In the genomic region with DNA sequence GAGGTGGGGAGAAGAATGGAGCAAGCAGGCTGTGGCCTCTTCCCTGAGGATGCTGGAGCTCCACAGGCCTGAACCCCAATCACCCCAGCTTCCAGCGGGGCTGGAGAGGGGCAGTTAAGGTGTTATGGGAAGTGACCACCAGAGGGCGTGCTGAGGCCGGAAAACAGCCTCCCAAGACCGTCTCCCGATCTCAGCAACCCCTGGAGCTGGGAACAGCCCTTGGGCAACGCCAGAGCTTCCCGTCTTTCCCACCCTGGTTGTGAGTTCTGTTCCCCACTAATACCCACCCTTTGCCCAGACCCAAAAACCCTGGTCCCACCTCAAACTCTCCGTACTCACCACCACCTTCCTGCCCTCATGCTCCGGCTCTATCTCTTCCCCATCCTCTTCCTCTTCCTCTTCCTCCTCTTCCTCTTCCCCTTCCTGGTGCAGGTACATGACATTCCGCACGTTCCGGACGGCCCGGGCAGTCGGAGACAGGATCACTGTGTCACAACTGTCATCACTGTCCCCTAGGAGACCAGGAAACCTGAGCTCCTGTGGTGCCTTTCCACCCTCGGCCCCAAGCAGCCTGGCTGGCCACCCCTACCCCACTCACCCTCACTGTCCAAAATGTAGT, we compare ENCODE assay signal across 1 cellular context.
A peak's percentile ranks its signal among the peaks of the same experiment; 100 is the strongest.
TF ChIP-seq lines count a peak whose summit lies in the region.

No MANE protein-coding gene starts in this region.

TF ChIP-seq in HepG2, 621 proteins besides CTCF, POLR2A, EP300 and RAD21 (continues in another document):
- TF ChIP-seq TFE3 (CRISPR knock-in tag; IDR thresholded peaks at IDR 0.05): peak; percentile 63; the same call in 1 of the 2 replicates
- TF ChIP-seq FOXA1 (IDR thresholded peaks at IDR 0.05): no peak
- TF ChIP-seq FOXA1 (CRISPR knock-in tag; IDR thresholded peaks at IDR 0.05): no peak
- TF ChIP-seq, protein P1, sequence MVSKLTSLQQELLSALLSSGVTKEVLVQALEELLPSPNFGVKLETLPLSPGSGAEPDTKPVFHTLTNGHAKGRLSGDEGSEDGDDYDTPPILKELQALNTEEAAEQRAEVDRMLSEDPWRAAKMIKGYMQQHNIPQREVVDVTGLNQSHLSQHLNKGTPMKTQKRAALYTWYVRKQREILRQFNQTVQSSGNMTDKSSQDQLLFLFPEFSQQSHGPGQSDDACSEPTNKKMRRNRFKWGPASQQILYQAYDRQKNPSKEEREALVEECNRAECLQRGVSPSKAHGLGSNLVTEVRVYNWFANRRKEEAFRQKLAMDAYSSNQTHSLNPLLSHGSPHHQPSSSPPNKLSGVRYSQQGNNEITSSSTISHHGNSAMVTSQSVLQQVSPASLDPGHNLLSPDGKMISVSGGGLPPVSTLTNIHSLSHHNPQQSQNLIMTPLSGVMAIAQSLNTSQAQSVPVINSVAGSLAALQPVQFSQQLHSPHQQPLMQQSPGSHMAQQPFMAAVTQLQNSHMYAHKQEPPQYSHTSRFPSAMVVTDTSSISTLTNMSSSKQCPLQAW (CRISPR knock-in tag; IDR thresholded peaks at IDR 0.05): 0 out of 2 replicates have a peak, but pooled peaks have one; percentile 30
- no peak for TF ChIP-seq ZNF121 (CRISPR knock-in tag; IDR thresholded peaks at IDR 0.05)
- TF ChIP-seq ZNF781 (CRISPR knock-in tag; IDR thresholded peaks at IDR 0.05; ENCODE audit: borderline replicate concordance, not compliant biosample characterization): peak; percentile 43
- TF ChIP-seq REPIN1 (CRISPR knock-in tag; IDR thresholded peaks at IDR 0.05; ENCODE audit: borderline replicate concordance, low read depth): no peak
- TF ChIP-seq ISL2 (CRISPR knock-in tag; IDR thresholded peaks at IDR 0.05): no peak
- TF ChIP-seq ZSCAN31 (CRISPR knock-in tag; IDR thresholded peaks at IDR 0.05; ENCODE audit: low read depth): 0 out of 2 replicates have a peak, but pooled peaks have one; percentile 28
- no peak for TF ChIP-seq JUNB (CRISPR knock-in tag; IDR thresholded peaks at IDR 0.05; ENCODE audit: borderline replicate concordance)
- 0 out of 2 replicates have a peak, but pooled peaks have one; percentile 47 for TF ChIP-seq ZNF274 (CRISPR knock-in tag; IDR thresholded peaks at IDR 0.05)
- TF ChIP-seq ZNF350 (CRISPR knock-in tag; IDR thresholded peaks at IDR 0.05; ENCODE audit: borderline replicate concordance, low read depth): peak; percentile 61
- TF ChIP-seq TOE1 (CRISPR knock-in tag; IDR thresholded peaks at IDR 0.05): no peak
- TF ChIP-seq SOX13 (IDR thresholded peaks at IDR 0.05): no peak
- TF ChIP-seq SOX13 (CRISPR knock-in tag; conservative IDR thresholded peaks at IDR 0.05 in 1 of 2, IDR thresholded peaks at IDR 0.05 in 1 of 2): no peak
- 0 out of 2 replicates have a peak, but pooled peaks have one; percentile 30 for TF ChIP-seq ZNF574 (CRISPR knock-in tag; IDR thresholded peaks at IDR 0.05)
- TF ChIP-seq, protein P2, sequence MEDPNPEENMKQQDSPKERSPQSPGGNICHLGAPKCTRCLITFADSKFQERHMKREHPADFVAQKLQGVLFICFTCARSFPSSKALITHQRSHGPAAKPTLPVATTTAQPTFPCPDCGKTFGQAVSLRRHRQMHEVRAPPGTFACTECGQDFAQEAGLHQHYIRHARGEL (CRISPR knock-in tag; IDR thresholded peaks at IDR 0.05): no peak
- no peak for TF ChIP-seq DR1 (CRISPR knock-in tag; IDR thresholded peaks at IDR 0.05)
- no peak for TF ChIP-seq ZNF513 (CRISPR knock-in tag; conservative IDR thresholded peaks at IDR 0.05)
- TF ChIP-seq FOXJ3 (CRISPR knock-in tag; IDR thresholded peaks at IDR 0.05; ENCODE audit: borderline replicate concordance): no peak
- no peak for TF ChIP-seq ZBTB26 (CRISPR knock-in tag; IDR thresholded peaks at IDR 0.05; ENCODE audit: borderline replicate concordance)
- no peak for TF ChIP-seq PAWR (CRISPR knock-in tag; IDR thresholded peaks at IDR 0.05; ENCODE audit: borderline replicate concordance)
- TF ChIP-seq MAFF (IDR thresholded peaks at IDR 0.05; ENCODE audit: low read depth, low read length): no peak
- TF ChIP-seq, protein P3, sequence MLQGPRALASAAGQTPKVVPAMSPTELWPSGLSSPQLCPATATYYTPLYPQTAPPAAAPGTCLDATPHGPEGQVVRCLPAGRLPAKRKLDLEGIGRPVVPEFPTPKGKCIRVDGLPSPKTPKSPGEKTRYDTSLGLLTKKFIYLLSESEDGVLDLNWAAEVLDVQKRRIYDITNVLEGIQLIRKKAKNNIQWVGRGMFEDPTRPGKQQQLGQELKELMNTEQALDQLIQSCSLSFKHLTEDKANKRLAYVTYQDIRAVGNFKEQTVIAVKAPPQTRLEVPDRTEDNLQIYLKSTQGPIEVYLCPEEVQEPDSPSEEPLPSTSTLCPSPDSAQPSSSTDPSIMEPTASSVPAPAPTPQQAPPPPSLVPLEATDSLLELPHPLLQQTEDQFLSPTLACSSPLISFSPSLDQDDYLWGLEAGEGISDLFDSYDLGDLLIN (CRISPR knock-in tag; IDR thresholded peaks at IDR 0.05; ENCODE audit: borderline replicate concordance): no peak
- no peak for TF ChIP-seq SRY (CRISPR knock-in tag; IDR thresholded peaks at IDR 0.05)
- peak; percentile 74 for TF ChIP-seq SMC3 (IDR thresholded peaks at IDR 0.05; ENCODE audit: low read length)
- TF ChIP-seq ZNF317 (CRISPR knock-in tag; IDR thresholded peaks at IDR 0.05): no peak
- TF ChIP-seq ZNF263 (CRISPR knock-in tag; IDR thresholded peaks at IDR 0.05): no peak
- TF ChIP-seq, protein P4, sequence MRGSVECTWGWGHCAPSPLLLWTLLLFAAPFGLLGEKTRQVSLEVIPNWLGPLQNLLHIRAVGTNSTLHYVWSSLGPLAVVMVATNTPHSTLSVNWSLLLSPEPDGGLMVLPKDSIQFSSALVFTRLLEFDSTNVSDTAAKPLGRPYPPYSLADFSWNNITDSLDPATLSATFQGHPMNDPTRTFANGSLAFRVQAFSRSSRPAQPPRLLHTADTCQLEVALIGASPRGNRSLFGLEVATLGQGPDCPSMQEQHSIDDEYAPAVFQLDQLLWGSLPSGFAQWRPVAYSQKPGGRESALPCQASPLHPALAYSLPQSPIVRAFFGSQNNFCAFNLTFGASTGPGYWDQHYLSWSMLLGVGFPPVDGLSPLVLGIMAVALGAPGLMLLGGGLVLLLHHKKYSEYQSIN (CRISPR knock-in tag; IDR thresholded peaks at IDR 0.05; ENCODE audit: borderline replicate concordance): no peak
- no peak for TF ChIP-seq MXD1 (CRISPR knock-in tag; IDR thresholded peaks at IDR 0.05)
- no peak for TF ChIP-seq XBP1 (CRISPR knock-in tag; IDR thresholded peaks at IDR 0.05)
- TF ChIP-seq HDAC1 (CRISPR knock-in tag; IDR thresholded peaks at IDR 0.05): no peak
- TF ChIP-seq PAXIP1 (CRISPR knock-in tag; conservative IDR thresholded peaks at IDR 0.05): 0 out of 2 replicates have a peak, but pooled peaks have one; percentile 20
- TF ChIP-seq TSC22D2 (CRISPR knock-in tag; IDR thresholded peaks at IDR 0.05; ENCODE audit: borderline replicate concordance): no peak
- no peak for TF ChIP-seq ZNF614 (CRISPR knock-in tag; IDR thresholded peaks at IDR 0.05; ENCODE audit: borderline replicate concordance)
- no peak for TF ChIP-seq ZBTB37 (CRISPR knock-in tag; IDR thresholded peaks at IDR 0.05)
- TF ChIP-seq ARNTL (CRISPR knock-in tag; IDR thresholded peaks at IDR 0.05): no peak; the same call in 1 of the 2 replicates
- peak; percentile 48; the same call in 1 of the 2 replicates for TF ChIP-seq RXRA (CRISPR knock-in tag; IDR thresholded peaks at IDR 0.05)
- TF ChIP-seq THYN1 (CRISPR knock-in tag; IDR thresholded peaks at IDR 0.05; ENCODE audit: borderline replicate concordance, low read depth): no peak
- no peak for TF ChIP-seq ZNF143 (CRISPR knock-in tag; IDR thresholded peaks at IDR 0.05)
- no peak for TF ChIP-seq ARNT2 (CRISPR knock-in tag; IDR thresholded peaks at IDR 0.05; ENCODE audit: low read depth)
- no peak for TF ChIP-seq ZNF468 (CRISPR knock-in tag; IDR thresholded peaks at IDR 0.05)
